In genomic region chr6:140988780-140989179, GRCh38 we compare ENCODE assay signal across 16 cellular contexts.
DNase-seq lines count a peak whose midpoint lies in the region; ATAC-seq and TF ChIP-seq lines count a peak whose summit lies in the region.
"Had no signal": no experiment of that assay in that cellular context is flagged by ENCODE, and none has a peak within 500 bp of the region (broad histone marks: within the 10 kb centered on the region; RNA-seq: fewer than 3 reads in every experiment).

No MANE protein-coding gene starts in this region.

- no peak overlapping the region; the same call in 1 of the 2 replicates for H3K14ac ChIP-seq in IMR-90 (replicated peaks; ENCODE audit: low read depth, low read length)

- H3K4me1 Mint-ChIP-seq in CD8-positive, alpha-beta memory T cell, result no peaks in the 10 kb centered on the region
- H3K4me1 Mint-ChIP-seq in progenitor cell of endocrine pancreas (ENCODE audit: low read depth), result peaks cover 2% of the 10 kb centered on the region
- H3K4me1 Mint-ChIP-seq: activated naive CD4-positive, alpha-beta T cell treated with anti-CD3 and anti-CD28 coated beads, Interleukin-2, amount 50 U/mL, for 24 hours had no signal

- TF ChIP-seq POLR2A in IMR-90 (IDR thresholded peaks at IDR 0.05; ENCODE audit: low read depth, low read length), result no peak

- dilution Hi-C loops in IMR-90 (cut with HindIII; ENCODE audit: low sequenced_read_pairs, unreplicated experiment), result no loop called here

- no peak overlapping the region for H3K56ac ChIP-seq in IMR-90 (ENCODE audit: extremely low read depth, insufficient read depth, low read length)

- H3K4me2 ChIP-seq in IMR-90 (ENCODE audit: low read depth, low read length), result no peak overlapping the region
- H3K4me2 ChIP-seq in neural cell (ENCODE audit: low read length), result no peak overlapping the region

- H2BK5ac ChIP-seq in IMR-90 (ENCODE audit: low read depth, low read length, poor library complexity, severe bottlenecking), result peak overlapping the region; percentile 51

- peak overlapping the region in 1 of 2 experiments; percentile 65; a peak in 1 of 4 replicates for H4K8ac ChIP-seq in IMR-90 (ENCODE audit: low read depth in 2 of 2, low read length in 2 of 2)

- H4K20me1 ChIP-seq in IMR-90 (ENCODE audit: insufficient read depth, low read length) (no peaks in the 10 kb centered on the region), neural cell (ENCODE audit: insufficient read depth) (no peaks in the 10 kb centered on the region)

- H3K23ac ChIP-seq in IMR-90 (ENCODE audit: low read depth, low read length), result no peak overlapping the region

- TF ChIP-seq EP300 in neural cell (conservative IDR thresholded peaks at IDR 0.05; ENCODE audit: poor library complexity, severe bottlenecking), result peak; percentile 93

- no peaks in the 10 kb centered on the region for H3K79me2 ChIP-seq in neural cell (replicated peaks; ENCODE audit: insufficient read depth, low read length)

- TF ChIP-seq CTCF in IMR-90 (conservative IDR thresholded peaks at IDR 0.05; ENCODE audit: low read depth, low read length), result no peak
- no peak for TF ChIP-seq CTCF in neural cell (IDR thresholded peaks at IDR 0.05; ENCODE audit: poor library complexity, severe bottlenecking)
- no peak for TF ChIP-seq CTCF in progenitor cell of endocrine pancreas (IDR thresholded peaks at IDR 0.05; ENCODE audit: unreplicated experiment)

- no peak overlapping the region for H2AK9ac ChIP-seq in IMR-90 (replicated peaks; ENCODE audit: low read depth, low read length, poor library complexity)

- H3K4me1 ChIP-seq in IMR-90 (ENCODE audit: control insufficient read depth, insufficient read depth, low read length), result peaks cover 2% of the 10 kb centered on the region
- H3K4me1 ChIP-seq in adipocyte (ENCODE audit: control insufficient read depth, insufficient read depth, low read length), result peaks cover 11% of the 10 kb centered on the region
- H3K4me1 ChIP-seq in CD8-positive, alpha-beta memory T cell (ENCODE audit: insufficient read depth, low read length), result no peaks in the 10 kb centered on the region

- H3K9ac ChIP-seq in IMR-90 (ENCODE audit: low read depth, low read length), result no peak overlapping the region
- no peak overlapping the region for H3K9ac ChIP-seq in adipocyte (ENCODE audit: low read length)
- no peak overlapping the region for H3K9ac ChIP-seq in neural cell (ENCODE audit: low read length)

- CTCF ChIA-PET in IMR-90 (lab: Yijun Ruan, JAX), result interaction anchor here (0.6 kb wide), 1 partner anchor 496 kb away, joined by 4 read pairs; no protein-coding TSS in a partner anchor
- CTCF ChIA-PET in CD8-positive, alpha-beta memory T cell (lab: Charles Lee), result no interaction called here

- no peaks in the 10 kb centered on the region for H3K36me3 Mint-ChIP-seq in CD8-positive, alpha-beta memory T cell
- H3K36me3 Mint-ChIP-seq in progenitor cell of endocrine pancreas (ENCODE audit: insufficient read depth), result no peaks in the 10 kb centered on the region
- H3K36me3 Mint-ChIP-seq: activated naive CD4-positive, alpha-beta T cell treated with anti-CD3 and anti-CD28 coated beads, Interleukin-2, amount 50 U/mL, for 24 hours had no signal

- peak overlapping the region; percentile 74; the same call in 1 of the 2 replicates for H2BK120ac ChIP-seq in IMR-90 (ENCODE audit: low read depth, low read length)

- no peaks in the 10 kb centered on the region for H3K27me3 Mint-ChIP-seq in CD8-positive, alpha-beta memory T cell
- no peaks in the 10 kb centered on the region for H3K27me3 Mint-ChIP-seq in progenitor cell of endocrine pancreas

- peak overlapping the region; percentile 77; the same call in 1 of the 2 replicates for H2BK20ac ChIP-seq in IMR-90 (ENCODE audit: low read depth, low read length)

- peak overlapping the region; percentile 65; the same call in 1 of the 2 replicates for H4K91ac ChIP-seq in IMR-90 (ENCODE audit: insufficient read depth, low read depth, low read length)

- no peaks in the 10 kb centered on the region for H3K9me2 ChIP-seq in neural cell (ENCODE audit: insufficient read depth, low read length)

- H3K18ac ChIP-seq in IMR-90 (ENCODE audit: low read depth, low read length), result peak overlapping the region; percentile 71; the same call in 1 of the 2 replicates

- POLR2A ChIA-PET in IMR-90 (lab: Charles Lee; ENCODE audit: unreplicated experiment), result no interaction called here
- POLR2A ChIA-PET in CD8-positive, alpha-beta memory T cell (lab: Charles Lee), result no interaction called here

- H3K27ac Mint-ChIP-seq in CD8-positive, alpha-beta memory T cell, result no peak overlapping the region
- no peak overlapping the region for H3K27ac Mint-ChIP-seq in progenitor cell of endocrine pancreas
- H3K27ac Mint-ChIP-seq: activated naive CD4-positive, alpha-beta T cell treated with anti-CD3 and anti-CD28 coated beads, Interleukin-2, amount 50 U/mL, for 24 hours had no signal

- H3K79me1 ChIP-seq in IMR-90 (ENCODE audit: low read depth in 1 of 2, low read length in 2 of 2), result no peaks in the 10 kb centered on the region

- no peak overlapping the region; the same call in 1 of the 2 replicates for H3K4ac ChIP-seq in IMR-90 (ENCODE audit: low read depth, low read length)

- H3K9me3 ChIP-seq in IMR-90 (ENCODE audit: control insufficient read depth, insufficient read depth, low read length) (no peaks in the 10 kb centered on the region), adipocyte (ENCODE audit: control insufficient read depth, low read length) (no peaks in the 10 kb centered on the region), neural cell (ENCODE audit: low read length) (no peaks in the 10 kb centered on the region)
- H3K9me3 ChIP-seq in CD8-positive, alpha-beta memory T cell (ENCODE audit: low read length), result no peaks in the 10 kb centered on the region

- intact Hi-C loops in IMR-90 (cut with micrococcal nuclease) (no loop called here), sciatic nerve (cut with DNase I) (no loop called here)

- in situ Hi-C loops in IMR-90 (cut with MboI; ENCODE audit: low sequenced_read_pairs), result no loop called here

- H3K4me3 Mint-ChIP-seq in CD8-positive, alpha-beta memory T cell, result no peak overlapping the region
- H3K4me3 Mint-ChIP-seq in progenitor cell of endocrine pancreas (ENCODE audit: low read depth), result no peak overlapping the region
- H3K4me3 Mint-ChIP-seq: activated naive CD4-positive, alpha-beta T cell treated with anti-CD3 and anti-CD28 coated beads, Interleukin-2, amount 50 U/mL, for 24 hours had no signal

- H2AFZ ChIP-seq in IMR-90 (replicated peaks; ENCODE audit: low read length, poor library complexity) (no peak overlapping the region), neural cell (ENCODE audit: low read depth, low read length) (no peak overlapping the region)

- no peaks in the 10 kb centered on the region; the same call in 1 of the 2 replicates for H3K9me1 ChIP-seq in IMR-90 (ENCODE audit: insufficient read depth, low read length)

- no peaks in the 10 kb centered on the region for H3F3A ChIP-seq in neural cell (ENCODE audit: insufficient read depth, low read length, poor library complexity, severe bottlenecking)

- H3K4me3 ChIP-seq in IMR-90 (ENCODE audit: insufficient read depth, low read depth, low read length), result no peak overlapping the region
- no peak overlapping the region for H3K4me3 ChIP-seq in adipocyte (ENCODE audit: low read length)
- H3K4me3 ChIP-seq in neural cell (ENCODE audit: low read length), result no peak overlapping the region
- H3K4me3 ChIP-seq in CD8-positive, alpha-beta memory T cell (ENCODE audit: low read length), result no peak overlapping the region

- TF ChIP-seq RAD21 in IMR-90 (IDR thresholded peaks at IDR 0.05; ENCODE audit: low read length) (no peak), neural cell (conservative IDR thresholded peaks at IDR 0.05) (no peak)

- H3K36me3 ChIP-seq in IMR-90 (ENCODE audit: control insufficient read depth, insufficient read depth, low read length), result no peaks in the 10 kb centered on the region
- H3K36me3 ChIP-seq in adipocyte (ENCODE audit: control insufficient read depth, insufficient read depth, low read length, severe bottlenecking), result no peaks in the 10 kb centered on the region
- H3K36me3 ChIP-seq in neural cell (ENCODE audit: insufficient read depth, low read length), result no peaks in the 10 kb centered on the region
- no peaks in the 10 kb centered on the region for H3K36me3 ChIP-seq in CD8-positive, alpha-beta memory T cell (ENCODE audit: insufficient read depth, low read length)

- H2BK15ac ChIP-seq in IMR-90 (ENCODE audit: low read depth, low read length), result no peak overlapping the region

- H2AK5ac ChIP-seq in IMR-90 (ENCODE audit: low read depth, low read length), result peak overlapping the region; percentile 61; the same call in 1 of the 2 replicates

- BruUV-seq in IMR-90 (replicated peaks; lab: Mats Ljungman, UMichigan), result no TSS peak

- H3K9me3 Mint-ChIP-seq in CD8-positive, alpha-beta memory T cell, result peaks cover 0 to 13% (median 3%) of the 10 kb centered on the region in 5 donors
- peaks cover 10% of the 10 kb centered on the region for H3K9me3 Mint-ChIP-seq in progenitor cell of endocrine pancreas (ENCODE audit: low read depth)
- H3K9me3 Mint-ChIP-seq: activated naive CD4-positive, alpha-beta T cell treated with anti-CD3 and anti-CD28 coated beads, Interleukin-2, amount 50 U/mL, for 24 hours had no signal

- peak overlapping the region; percentile 15; the same call in 1 of the 2 replicates for H4K5ac ChIP-seq in IMR-90 (ENCODE audit: low read depth, low read length)

- no peak overlapping the region for H3K27ac ChIP-seq in IMR-90 (ENCODE audit: insufficient read depth, low read length)
- H3K27ac ChIP-seq in neural cell (ENCODE audit: low read length), result no peak overlapping the region
- no peak overlapping the region for H3K27ac ChIP-seq in CD8-positive, alpha-beta memory T cell (ENCODE audit: low read depth, low read length)
- H3K27ac ChIP-seq: C4-2B had no signal

- DNase-seq in EH (ENCODE audit: low read depth), result peak; percentile 44
- DNase-seq in IMR-90, result no peak
- peak; percentile 74 for DNase-seq in adipocyte (ENCODE audit: low read depth)
- no peak for DNase-seq in sciatic nerve (ENCODE audit: low spot score)
- no peak for DNase-seq in CD8-positive, alpha-beta memory T cell
- no peak for DNase-seq in progenitor cell of endocrine pancreas (ENCODE audit: low spot score, unreplicated experiment)
- DNase-seq: activated CD4-positive, alpha-beta T cell treated with anti-CD3 and anti-CD28 coated beads for 48 hours; effector CD4-positive, alpha-beta T cell; hippocampal formation; left cardiac atrium; NCI-H187 treated with DMSO at 0.1 percent for 48 hours; SHP77 treated with DMSO at 0.1 percent for 48 hours; T-helper 9 cell had no signal

- H3K27me3 ChIP-seq in IMR-90 (ENCODE audit: control insufficient read depth, insufficient read depth, low read length) (no peaks in the 10 kb centered on the region), adipocyte (replicated peaks; ENCODE audit: control insufficient read depth, insufficient read depth, low read length) (no peaks in the 10 kb centered on the region), neural cell (ENCODE audit: insufficient read depth, low read depth, low read length) (no peaks in the 10 kb centered on the region)
- H3K27me3 ChIP-seq in CD8-positive, alpha-beta memory T cell (ENCODE audit: insufficient read depth, low read length, poor library complexity, severe bottlenecking), result no peaks in the 10 kb centered on the region

- ATAC-seq in IMR-90 (ENCODE audit: low read depth), result no peak
- no peak for ATAC-seq in sciatic nerve
- ATAC-seq: left cardiac atrium had no signal

TF ChIP-seq in IMR-90, 13 proteins besides CTCF, POLR2A, EP300 and RAD21 (continues in another document):
- TF ChIP-seq SMC3 (IDR thresholded peaks at IDR 0.05; ENCODE audit: low read depth, low read length), result no peak

Comparison
In these comparisons a context has a peak if more than half of its experiments do, and no peak if none do; other contexts are left out.
1. DNase-seq: peak in EH (single experiment) and adipocyte (single experiment); none in IMR-90 (single experiment), sciatic nerve (single experiment), CD8-positive, alpha-beta memory T cell (0 of 5) and progenitor cell of endocrine pancreas (single experiment).